Comparison of ENCODE assay signal across 1 cellular context in the genomic region with DNA sequence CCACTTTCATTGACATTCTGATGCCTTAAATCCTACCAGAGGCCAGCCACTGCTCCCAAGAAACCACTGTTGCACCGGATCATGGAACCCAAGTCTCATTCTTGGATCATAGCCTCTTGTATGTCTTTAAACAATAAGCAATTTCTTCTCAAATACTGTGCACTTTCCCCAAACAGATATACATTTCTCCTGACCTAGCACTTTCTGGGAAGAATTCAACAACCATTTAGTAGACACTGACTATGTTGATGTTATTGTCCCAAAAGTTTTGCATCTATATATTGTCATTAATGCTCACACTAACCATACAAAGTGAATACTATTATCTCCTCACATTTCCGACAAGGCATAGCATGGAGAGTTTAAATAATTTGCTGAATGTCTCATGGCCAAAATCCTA.
A peak's percentile ranks its signal among the peaks of the same experiment; 100 is the strongest.
TF ChIP-seq lines count a peak whose summit lies in the region.

No MANE protein-coding gene starts in this region.

TF ChIP-seq in K562, 482 proteins besides CTCF, POLR2A, EP300 and RAD21:
- no peak for TF ChIP-seq BRD4 (IDR thresholded peaks at IDR 0.05)
- TF ChIP-seq ZNF444 (CRISPR knock-in tag; IDR thresholded peaks at IDR 0.05) = no peak
- TF ChIP-seq MAFG (tag; conservative IDR thresholded peaks at IDR 0.05) = peak; percentile 25; the same call in 1 of the 2 replicates
- no peak for TF ChIP-seq ZNF133 (CRISPR knock-in tag; IDR thresholded peaks at IDR 0.05)
- TF ChIP-seq ELF4 (CRISPR knock-in tag; IDR thresholded peaks at IDR 0.05) = no peak
- no peak for TF ChIP-seq GABPA (tag; conservative IDR thresholded peaks at IDR 0.05; ENCODE audit: low read depth)
- TF ChIP-seq BMI1 (IDR thresholded peaks at IDR 0.05; ENCODE audit: low read length) = no peak
- TF ChIP-seq, protein P1, sequence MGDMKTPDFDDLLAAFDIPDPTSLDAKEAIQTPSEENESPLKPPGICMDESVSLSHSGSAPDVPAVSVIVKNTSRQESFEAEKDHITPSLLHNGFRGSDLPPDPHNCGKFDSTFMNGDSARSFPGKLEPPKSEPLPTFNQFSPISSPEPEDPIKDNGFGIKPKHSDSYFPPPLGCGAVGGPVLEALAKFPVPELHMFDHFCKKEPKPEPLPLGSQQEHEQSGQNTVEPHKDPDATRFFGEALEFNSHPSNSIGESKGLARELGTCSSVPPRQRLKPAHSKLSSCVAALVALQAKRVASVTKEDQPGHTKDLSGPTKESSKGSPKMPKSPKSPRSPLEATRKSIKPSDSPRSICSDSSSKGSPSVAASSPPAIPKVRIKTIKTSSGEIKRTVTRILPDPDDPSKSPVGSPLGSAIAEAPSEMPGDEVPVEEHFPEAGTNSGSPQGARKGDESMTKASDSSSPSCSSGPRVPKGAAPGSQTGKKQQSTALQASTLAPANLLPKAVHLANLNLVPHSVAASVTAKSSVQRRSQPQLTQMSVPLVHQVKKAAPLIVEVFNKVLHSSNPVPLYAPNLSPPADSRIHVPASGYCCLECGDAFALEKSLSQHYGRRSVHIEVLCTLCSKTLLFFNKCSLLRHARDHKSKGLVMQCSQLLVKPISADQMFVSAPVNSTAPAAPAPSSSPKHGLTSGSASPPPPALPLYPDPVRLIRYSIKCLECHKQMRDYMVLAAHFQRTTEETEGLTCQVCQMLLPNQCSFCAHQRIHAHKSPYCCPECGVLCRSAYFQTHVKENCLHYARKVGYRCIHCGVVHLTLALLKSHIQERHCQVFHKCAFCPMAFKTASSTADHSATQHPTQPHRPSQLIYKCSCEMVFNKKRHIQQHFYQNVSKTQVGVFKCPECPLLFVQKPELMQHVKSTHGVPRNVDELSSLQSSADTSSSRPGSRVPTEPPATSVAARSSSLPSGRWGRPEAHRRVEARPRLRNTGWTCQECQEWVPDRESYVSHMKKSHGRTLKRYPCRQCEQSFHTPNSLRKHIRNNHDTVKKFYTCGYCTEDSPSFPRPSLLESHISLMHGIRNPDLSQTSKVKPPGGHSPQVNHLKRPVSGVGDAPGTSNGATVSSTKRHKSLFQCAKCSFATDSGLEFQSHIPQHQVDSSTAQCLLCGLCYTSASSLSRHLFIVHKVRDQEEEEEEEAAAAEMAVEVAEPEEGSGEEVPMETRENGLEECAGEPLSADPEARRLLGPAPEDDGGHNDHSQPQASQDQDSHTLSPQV (IDR thresholded peaks at IDR 0.05) = 0 out of 2 replicates have a peak, but pooled peaks have one; percentile 22
- TF ChIP-seq, protein P2, sequence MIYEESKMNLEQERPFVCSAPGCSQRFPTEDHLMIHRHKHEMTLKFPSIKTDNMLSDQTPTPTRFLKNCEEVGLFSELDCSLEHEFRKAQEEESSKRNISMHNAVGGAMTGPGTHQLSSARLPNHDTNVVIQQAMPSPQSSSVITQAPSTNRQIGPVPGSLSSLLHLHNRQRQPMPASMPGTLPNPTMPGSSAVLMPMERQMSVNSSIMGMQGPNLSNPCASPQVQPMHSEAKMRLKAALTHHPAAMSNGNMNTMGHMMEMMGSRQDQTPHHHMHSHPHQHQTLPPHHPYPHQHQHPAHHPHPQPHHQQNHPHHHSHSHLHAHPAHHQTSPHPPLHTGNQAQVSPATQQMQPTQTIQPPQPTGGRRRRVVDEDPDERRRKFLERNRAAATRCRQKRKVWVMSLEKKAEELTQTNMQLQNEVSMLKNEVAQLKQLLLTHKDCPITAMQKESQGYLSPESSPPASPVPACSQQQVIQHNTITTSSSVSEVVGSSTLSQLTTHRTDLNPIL (CRISPR knock-in tag; IDR thresholded peaks at IDR 0.05) = no peak
- TF ChIP-seq ZNF316 (IDR thresholded peaks at IDR 0.05) = peak; percentile 75
- peak; percentile 52 for TF ChIP-seq C11orf30 (IDR thresholded peaks at IDR 0.05; ENCODE audit: low read depth)
- TF ChIP-seq, protein P3, sequence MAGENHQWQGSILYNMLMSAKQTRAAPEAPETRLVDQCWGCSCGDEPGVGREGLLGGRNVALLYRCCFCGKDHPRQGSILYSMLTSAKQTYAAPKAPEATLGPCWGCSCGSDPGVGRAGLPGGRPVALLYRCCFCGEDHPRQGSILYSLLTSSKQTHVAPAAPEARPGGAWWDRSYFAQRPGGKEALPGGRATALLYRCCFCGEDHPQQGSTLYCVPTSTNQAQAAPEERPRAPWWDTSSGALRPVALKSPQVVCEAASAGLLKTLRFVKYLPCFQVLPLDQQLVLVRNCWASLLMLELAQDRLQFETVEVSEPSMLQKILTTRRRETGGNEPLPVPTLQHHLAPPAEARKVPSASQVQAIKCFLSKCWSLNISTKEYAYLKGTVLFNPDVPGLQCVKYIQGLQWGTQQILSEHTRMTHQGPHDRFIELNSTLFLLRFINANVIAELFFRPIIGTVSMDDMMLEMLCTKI (IDR thresholded peaks at IDR 0.05; ENCODE audit: partially characterized antibody) = no peak
- TF ChIP-seq, protein P4, sequence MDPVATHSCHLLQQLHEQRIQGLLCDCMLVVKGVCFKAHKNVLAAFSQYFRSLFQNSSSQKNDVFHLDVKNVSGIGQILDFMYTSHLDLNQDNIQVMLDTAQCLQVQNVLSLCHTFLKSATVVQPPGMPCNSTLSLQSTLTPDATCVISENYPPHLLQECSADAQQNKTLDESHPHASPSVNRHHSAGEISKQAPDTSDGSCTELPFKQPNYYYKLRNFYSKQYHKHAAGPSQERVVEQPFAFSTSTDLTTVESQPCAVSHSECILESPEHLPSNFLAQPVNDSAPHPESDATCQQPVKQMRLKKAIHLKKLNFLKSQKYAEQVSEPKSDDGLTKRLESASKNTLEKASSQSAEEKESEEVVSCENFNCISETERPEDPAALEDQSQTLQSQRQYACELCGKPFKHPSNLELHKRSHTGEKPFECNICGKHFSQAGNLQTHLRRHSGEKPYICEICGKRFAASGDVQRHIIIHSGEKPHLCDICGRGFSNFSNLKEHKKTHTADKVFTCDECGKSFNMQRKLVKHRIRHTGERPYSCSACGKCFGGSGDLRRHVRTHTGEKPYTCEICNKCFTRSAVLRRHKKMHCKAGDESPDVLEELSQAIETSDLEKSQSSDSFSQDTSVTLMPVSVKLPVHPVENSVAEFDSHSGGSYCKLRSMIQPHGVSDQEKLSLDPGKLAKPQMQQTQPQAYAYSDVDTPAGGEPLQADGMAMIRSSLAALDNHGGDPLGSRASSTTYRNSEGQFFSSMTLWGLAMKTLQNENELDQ (CRISPR knock-in tag; IDR thresholded peaks at IDR 0.05; ENCODE audit: borderline replicate concordance) = no peak
- TF ChIP-seq, protein P5, sequence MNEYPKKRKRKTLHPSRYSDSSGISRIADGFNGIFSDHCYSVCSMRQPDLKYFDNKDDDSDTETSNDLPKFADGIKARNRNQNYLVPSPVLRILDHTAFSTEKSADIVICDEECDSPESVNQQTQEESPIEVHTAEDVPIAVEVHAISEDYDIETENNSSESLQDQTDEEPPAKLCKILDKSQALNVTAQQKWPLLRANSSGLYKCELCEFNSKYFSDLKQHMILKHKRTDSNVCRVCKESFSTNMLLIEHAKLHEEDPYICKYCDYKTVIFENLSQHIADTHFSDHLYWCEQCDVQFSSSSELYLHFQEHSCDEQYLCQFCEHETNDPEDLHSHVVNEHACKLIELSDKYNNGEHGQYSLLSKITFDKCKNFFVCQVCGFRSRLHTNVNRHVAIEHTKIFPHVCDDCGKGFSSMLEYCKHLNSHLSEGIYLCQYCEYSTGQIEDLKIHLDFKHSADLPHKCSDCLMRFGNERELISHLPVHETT (CRISPR knock-in tag; conservative IDR thresholded peaks at IDR 0.05 in 1 of 2, IDR thresholded peaks at IDR 0.05 in 1 of 2) = 0 out of 4 replicates have a peak, but pooled peaks of 1 of the 2 experiments have one; percentile 32
